ENCODE assay signal across 1 cellular context in the genomic region with DNA sequence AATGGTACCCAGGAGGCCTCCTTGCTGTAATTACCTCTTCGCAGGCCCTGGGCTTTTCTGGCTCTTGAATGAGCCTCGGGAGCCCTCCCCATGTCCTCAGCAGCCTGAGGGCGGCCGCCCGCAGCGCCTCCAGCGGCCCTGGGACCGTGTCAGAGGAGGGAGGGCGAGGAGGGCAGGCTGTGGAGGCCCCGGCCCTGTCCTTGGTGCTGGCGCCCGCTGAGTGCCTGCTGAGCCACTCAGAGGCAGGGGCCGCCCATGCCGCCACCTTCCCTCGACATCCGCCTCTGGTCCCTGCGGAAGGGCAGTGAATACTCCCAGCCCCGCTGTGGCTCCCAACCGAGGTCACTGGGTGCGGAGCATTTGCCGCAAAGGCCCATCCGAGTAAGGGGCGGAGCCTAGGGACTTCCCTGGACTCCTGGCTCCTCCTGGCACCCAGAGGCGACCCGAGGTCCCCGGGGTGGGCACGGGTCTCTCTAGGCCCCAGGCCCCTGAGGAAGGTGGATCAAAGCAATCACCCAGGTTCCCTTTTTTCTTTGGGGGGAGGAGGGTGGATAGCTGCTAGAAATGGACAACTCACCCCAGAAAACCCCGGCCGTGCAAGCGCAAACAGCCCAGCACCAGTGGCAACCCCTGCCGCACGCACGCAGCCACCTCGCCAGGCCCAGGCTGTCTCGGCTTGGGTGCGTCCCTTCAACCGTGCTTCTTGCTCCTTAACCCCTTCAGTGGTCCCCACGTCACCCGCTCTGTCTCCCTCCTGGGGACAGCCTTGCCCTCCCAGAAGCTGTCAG.
A peak's percentile ranks its signal among the peaks of the same experiment; 100 is the strongest.
TF ChIP-seq lines count a peak whose summit lies in the region.

No MANE protein-coding gene starts in this region.

TF ChIP-seq in HepG2, 621 proteins besides CTCF, POLR2A, EP300 and RAD21 (continued from another document and continues in another):
- TF ChIP-seq ATF3 (CRISPR knock-in tag; IDR thresholded peaks at IDR 0.05) = 0 out of 2 replicates have a peak, but pooled peaks have one; percentile 34
- TF ChIP-seq, protein P1, sequence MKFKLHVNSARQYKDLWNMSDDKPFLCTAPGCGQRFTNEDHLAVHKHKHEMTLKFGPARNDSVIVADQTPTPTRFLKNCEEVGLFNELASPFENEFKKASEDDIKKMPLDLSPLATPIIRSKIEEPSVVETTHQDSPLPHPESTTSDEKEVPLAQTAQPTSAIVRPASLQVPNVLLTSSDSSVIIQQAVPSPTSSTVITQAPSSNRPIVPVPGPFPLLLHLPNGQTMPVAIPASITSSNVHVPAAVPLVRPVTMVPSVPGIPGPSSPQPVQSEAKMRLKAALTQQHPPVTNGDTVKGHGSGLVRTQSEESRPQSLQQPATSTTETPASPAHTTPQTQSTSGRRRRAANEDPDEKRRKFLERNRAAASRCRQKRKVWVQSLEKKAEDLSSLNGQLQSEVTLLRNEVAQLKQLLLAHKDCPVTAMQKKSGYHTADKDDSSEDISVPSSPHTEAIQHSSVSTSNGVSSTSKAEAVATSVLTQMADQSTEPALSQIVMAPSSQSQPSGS (CRISPR knock-in tag; IDR thresholded peaks at IDR 0.05) = 0 out of 2 replicates have a peak, but pooled peaks have one; percentile 23
- no peak for TF ChIP-seq ZNF703 (CRISPR knock-in tag; IDR thresholded peaks at IDR 0.05; ENCODE audit: borderline replicate concordance)
- TF ChIP-seq, protein P2, sequence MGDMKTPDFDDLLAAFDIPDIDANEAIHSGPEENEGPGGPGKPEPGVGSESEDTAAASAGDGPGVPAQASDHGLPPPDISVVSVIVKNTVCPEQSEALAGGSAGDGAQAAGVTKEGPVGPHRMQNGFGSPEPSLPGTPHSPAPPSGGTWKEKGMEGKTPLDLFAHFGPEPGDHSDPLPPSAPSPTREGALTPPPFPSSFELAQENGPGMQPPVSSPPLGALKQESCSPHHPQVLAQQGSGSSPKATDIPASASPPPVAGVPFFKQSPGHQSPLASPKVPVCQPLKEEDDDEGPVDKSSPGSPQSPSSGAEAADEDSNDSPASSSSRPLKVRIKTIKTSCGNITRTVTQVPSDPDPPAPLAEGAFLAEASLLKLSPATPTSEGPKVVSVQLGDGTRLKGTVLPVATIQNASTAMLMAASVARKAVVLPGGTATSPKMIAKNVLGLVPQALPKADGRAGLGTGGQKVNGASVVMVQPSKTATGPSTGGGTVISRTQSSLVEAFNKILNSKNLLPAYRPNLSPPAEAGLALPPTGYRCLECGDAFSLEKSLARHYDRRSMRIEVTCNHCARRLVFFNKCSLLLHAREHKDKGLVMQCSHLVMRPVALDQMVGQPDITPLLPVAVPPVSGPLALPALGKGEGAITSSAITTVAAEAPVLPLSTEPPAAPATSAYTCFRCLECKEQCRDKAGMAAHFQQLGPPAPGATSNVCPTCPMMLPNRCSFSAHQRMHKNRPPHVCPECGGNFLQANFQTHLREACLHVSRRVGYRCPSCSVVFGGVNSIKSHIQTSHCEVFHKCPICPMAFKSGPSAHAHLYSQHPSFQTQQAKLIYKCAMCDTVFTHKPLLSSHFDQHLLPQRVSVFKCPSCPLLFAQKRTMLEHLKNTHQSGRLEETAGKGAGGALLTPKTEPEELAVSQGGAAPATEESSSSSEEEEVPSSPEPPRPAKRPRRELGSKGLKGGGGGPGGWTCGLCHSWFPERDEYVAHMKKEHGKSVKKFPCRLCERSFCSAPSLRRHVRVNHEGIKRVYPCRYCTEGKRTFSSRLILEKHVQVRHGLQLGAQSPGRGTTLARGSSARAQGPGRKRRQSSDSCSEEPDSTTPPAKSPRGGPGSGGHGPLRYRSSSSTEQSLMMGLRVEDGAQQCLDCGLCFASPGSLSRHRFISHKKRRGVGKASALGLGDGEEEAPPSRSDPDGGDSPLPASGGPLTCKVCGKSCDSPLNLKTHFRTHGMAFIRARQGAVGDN (CRISPR knock-in tag; IDR thresholded peaks at IDR 0.05) = peak; percentile 21; the same call in 1 of the 2 replicates
- TF ChIP-seq, protein P3, sequence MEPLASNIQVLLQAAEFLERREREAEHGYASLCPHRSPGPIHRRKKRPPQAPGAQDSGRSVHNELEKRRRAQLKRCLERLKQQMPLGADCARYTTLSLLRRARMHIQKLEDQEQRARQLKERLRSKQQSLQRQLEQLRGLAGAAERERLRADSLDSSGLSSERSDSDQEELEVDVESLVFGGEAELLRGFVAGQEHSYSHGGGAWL (CRISPR knock-in tag; IDR thresholded peaks at IDR 0.05) = peak; percentile 37; the same call in 1 of the 2 replicates
- TF ChIP-seq YEATS2 (CRISPR knock-in tag; IDR thresholded peaks at IDR 0.05; ENCODE audit: borderline replicate concordance) = no peak
- 0 out of 2 replicates have a peak, but pooled peaks have one; percentile 14 for TF ChIP-seq ARID4A (CRISPR knock-in tag; IDR thresholded peaks at IDR 0.05; ENCODE audit: borderline replicate concordance)
- TF ChIP-seq, protein P4, sequence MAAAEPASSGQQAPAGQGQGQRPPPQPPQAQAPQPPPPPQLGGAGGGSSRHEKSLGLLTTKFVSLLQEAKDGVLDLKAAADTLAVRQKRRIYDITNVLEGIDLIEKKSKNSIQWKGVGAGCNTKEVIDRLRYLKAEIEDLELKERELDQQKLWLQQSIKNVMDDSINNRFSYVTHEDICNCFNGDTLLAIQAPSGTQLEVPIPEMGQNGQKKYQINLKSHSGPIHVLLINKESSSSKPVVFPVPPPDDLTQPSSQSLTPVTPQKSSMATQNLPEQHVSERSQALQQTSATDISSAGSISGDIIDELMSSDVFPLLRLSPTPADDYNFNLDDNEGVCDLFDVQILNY (CRISPR knock-in tag; conservative IDR thresholded peaks at IDR 0.05) = 0 out of 2 replicates have a peak, but pooled peaks have one; percentile 43
- no peak for TF ChIP-seq HNRNPL (IDR thresholded peaks at IDR 0.05; ENCODE audit: low read depth, low read length)
- peak; percentile 49; the same call in 1 of the 2 replicates for TF ChIP-seq ZNF768 (CRISPR knock-in tag; IDR thresholded peaks at IDR 0.05)
- no peak for TF ChIP-seq NCOA5 (CRISPR knock-in tag; IDR thresholded peaks at IDR 0.05)
- no peak for TF ChIP-seq PRPF4 (IDR thresholded peaks at IDR 0.05; ENCODE audit: low read depth, low read length, poor library complexity, severe bottlenecking)
- 0 out of 2 replicates have a peak, but pooled peaks have one; percentile 19 for TF ChIP-seq SP2 (CRISPR knock-in tag; IDR thresholded peaks at IDR 0.05)
- no peak for TF ChIP-seq TP53 (CRISPR knock-in tag; conservative IDR thresholded peaks at IDR 0.05)
- TF ChIP-seq, protein P5, sequence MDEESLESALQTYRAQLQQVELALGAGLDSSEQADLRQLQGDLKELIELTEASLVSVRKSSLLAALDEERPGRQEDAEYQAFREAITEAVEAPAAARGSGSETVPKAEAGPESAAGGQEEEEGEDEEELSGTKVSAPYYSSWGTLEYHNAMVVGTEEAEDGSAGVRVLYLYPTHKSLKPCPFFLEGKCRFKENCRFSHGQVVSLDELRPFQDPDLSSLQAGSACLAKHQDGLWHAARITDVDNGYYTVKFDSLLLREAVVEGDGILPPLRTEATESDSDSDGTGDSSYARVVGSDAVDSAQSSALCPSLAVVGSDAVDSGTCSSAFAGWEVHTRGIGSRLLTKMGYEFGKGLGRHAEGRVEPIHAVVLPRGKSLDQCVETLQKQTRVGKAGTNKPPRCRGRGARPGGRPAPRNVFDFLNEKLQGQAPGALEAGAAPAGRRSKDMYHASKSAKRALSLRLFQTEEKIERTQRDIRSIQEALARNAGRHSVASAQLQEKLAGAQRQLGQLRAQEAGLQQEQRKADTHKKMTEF (CRISPR knock-in tag; IDR thresholded peaks at IDR 0.05) = no peak
- no peak for TF ChIP-seq HCFC1 (IDR thresholded peaks at IDR 0.05; ENCODE audit: low read depth, low read length)
- no peak for TF ChIP-seq ZNF432 (CRISPR knock-in tag; IDR thresholded peaks at IDR 0.05; ENCODE audit: borderline replicate concordance)
- 0 out of 2 replicates have a peak, but pooled peaks have one; percentile 26 for TF ChIP-seq MED13 (CRISPR knock-in tag; IDR thresholded peaks at IDR 0.05)
- TF ChIP-seq HDAC1 (CRISPR knock-in tag; IDR thresholded peaks at IDR 0.05) = no peak
- TF ChIP-seq GMEB2 (CRISPR knock-in tag; IDR thresholded peaks at IDR 0.05; ENCODE audit: low read depth) = no peak
- TF ChIP-seq FOXM1 (CRISPR knock-in tag; IDR thresholded peaks at IDR 0.05) = 0 out of 2 replicates have a peak, but pooled peaks have one; percentile 36
- TF ChIP-seq NR2F6 (IDR thresholded peaks at IDR 0.05) = no peak
- TF ChIP-seq NR2F6 (CRISPR knock-in tag; IDR thresholded peaks at IDR 0.05) = no peak
- no peak for TF ChIP-seq MEF2D (CRISPR knock-in tag; IDR thresholded peaks at IDR 0.05)
- no peak for TF ChIP-seq SRF (IDR thresholded peaks at IDR 0.05; ENCODE audit: low read depth, low read length)
- TF ChIP-seq ZNF879 (CRISPR knock-in tag; IDR thresholded peaks at IDR 0.05) = no peak
- TF ChIP-seq POLR2G (IDR thresholded peaks at IDR 0.05; ENCODE audit: low read depth, low read length) = no peak
- TF ChIP-seq ZNF329 (CRISPR knock-in tag; IDR thresholded peaks at IDR 0.05; ENCODE audit: low read depth) = no peak
- no peak for TF ChIP-seq ZBTB4 (CRISPR knock-in tag; IDR thresholded peaks at IDR 0.05; ENCODE audit: borderline replicate concordance)
- TF ChIP-seq, protein P6, sequence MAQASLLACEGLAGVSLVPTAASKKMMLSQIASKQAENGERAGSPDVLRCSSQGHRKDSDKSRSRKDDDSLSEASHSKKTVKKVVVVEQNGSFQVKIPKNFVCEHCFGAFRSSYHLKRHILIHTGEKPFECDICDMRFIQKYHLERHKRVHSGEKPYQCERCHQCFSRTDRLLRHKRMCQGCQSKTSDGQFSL (CRISPR knock-in tag; IDR thresholded peaks at IDR 0.05) = 0 out of 2 replicates have a peak, but pooled peaks have one; percentile 17
- TF ChIP-seq MIER2 (CRISPR knock-in tag; IDR thresholded peaks at IDR 0.05) = peak; percentile 96
- TF ChIP-seq, protein P7, sequence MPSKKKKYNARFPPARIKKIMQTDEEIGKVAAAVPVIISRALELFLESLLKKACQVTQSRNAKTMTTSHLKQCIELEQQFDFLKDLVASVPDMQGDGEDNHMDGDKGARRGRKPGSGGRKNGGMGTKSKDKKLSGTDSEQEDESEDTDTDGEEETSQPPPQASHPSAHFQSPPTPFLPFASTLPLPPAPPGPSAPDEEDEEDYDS (CRISPR knock-in tag; IDR thresholded peaks at IDR 0.05) = no peak
- TF ChIP-seq TGIF2 (CRISPR knock-in tag; IDR thresholded peaks at IDR 0.05) = no peak
- no peak for TF ChIP-seq FOXP1 (IDR thresholded peaks at IDR 0.05)
- TF ChIP-seq FOXP1 (CRISPR knock-in tag; IDR thresholded peaks at IDR 0.05) = no peak
- TF ChIP-seq MBNL3 (CRISPR knock-in tag; conservative IDR thresholded peaks at IDR 0.05) = no peak
- no peak for TF ChIP-seq U2AF2 (IDR thresholded peaks at IDR 0.05; ENCODE audit: low read depth, low read length)
- 0 out of 2 replicates have a peak, but pooled peaks have one; percentile 46 for TF ChIP-seq SALL1 (CRISPR knock-in tag; IDR thresholded peaks at IDR 0.05)
